In the genomic region with DNA sequence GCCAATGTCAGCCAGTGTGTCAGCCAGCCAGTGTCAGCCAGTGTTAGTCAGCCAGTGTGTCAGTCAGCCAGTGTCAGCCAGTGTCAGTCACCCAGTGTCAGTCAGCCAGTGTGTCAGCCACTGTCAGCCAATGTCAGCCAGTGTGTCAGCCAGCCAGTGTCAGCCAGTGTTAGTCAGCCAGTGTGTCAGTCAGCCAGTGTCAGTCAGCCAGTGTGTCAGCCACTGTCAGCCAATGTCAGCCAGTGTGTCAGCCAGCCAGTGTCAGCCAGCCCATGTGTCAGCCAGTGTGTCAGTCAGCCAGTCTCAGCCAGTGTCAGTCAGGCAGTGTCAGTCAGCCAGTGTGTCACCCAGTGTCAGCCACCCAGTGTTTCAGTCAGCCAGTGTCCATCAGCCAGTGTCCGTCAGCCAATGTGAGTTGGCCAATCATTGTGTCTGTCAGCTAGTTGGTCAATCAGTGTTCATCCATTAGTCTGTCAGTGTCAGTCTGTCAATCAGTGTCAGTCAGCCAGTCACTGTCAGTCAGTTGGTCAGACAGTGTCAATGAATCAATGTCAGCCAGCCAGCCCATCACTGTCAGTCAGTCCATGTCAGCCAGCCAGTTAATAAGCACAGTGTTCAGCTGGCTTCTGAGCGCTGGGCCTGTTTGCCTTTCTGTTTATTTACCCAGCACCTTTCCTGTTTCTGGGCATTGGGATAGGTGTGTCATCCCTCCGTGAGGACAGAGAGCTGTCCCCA, we compare ENCODE assay signal across 2 cellular contexts. TPM values are rescaled to one million over a fixed set of nuclear protein-coding genes. Genes with fewer than 3 reads are reported as not detected.
"Had no signal": no experiment of that assay in that cellular context is flagged by ENCODE, and none has a peak within 500 bp of the region (broad histone marks: within the 10 kb centered on the region; RNA-seq: fewer than 3 reads in every experiment).

No MANE protein-coding gene starts in this region.

RNA-seq across cellular contexts. Expression of a gene that starts 40.3 kb away (rescaled TPM):
- total RNA-seq: lung microvascular endothelial cell had no signal

RNA-seq across cellular contexts. Expression of a gene that starts 44.5 kb away (rescaled TPM):
- total RNA-seq: ascending aorta had no signal
